Comparison of ENCODE assay signal across 21 cellular contexts in the genomic region with DNA sequence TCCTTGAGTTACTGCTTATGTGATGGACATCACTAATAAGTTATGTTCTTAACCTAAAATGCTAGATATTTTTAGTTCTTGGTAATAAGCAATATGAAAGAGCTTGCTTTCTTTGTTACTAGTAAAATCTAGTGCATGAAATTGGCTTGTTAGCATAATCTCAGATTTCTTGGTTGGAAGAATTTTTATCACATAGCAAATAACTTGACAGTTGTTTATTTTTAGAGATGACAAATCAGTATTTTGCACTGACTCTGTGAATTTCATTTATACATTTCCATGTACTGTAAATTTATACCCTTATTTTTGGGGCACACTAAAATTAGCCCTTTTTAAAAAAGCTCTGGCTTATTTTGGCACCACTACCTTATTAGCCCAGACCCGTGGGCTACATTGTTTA.
"Had no signal": no experiment of that assay in that cellular context is flagged by ENCODE, and none has a peak within 500 bp of the region (broad histone marks: within the 10 kb centered on the region; RNA-seq: fewer than 3 reads in every experiment).

No MANE protein-coding gene starts in this region.

- H3K4me1 Mint-ChIP-seq: neural crest cell had no signal

- H3K36me3 ChIP-seq: pancreas, sigmoid colon, tibial artery had no signal

- H3K27me3 Mint-ChIP-seq: activated CD4-positive, alpha-beta T cell treated with anti-CD3 and anti-CD28 coated beads for 36 hours; activated naive CD8-positive, alpha-beta T cell treated with anti-CD3 and anti-CD28 coated beads for 36 hours had no signal

- H3K4me3 Mint-ChIP-seq: activated CD4-positive, alpha-beta T cell treated with anti-CD3 and anti-CD28 coated beads for 36 hours; activated naive CD8-positive, alpha-beta T cell treated with anti-CD3 and anti-CD28 coated beads for 36 hours; neural crest cell; T-helper 2 cell treated with Interferon-gamma antibody and Interleukin-4, amounts not matched to agents 5 μg/mL and 100 μg/mL, for 36 hours had no signal

- ATAC-seq: activated CD4-positive, alpha-beta T cell treated with anti-CD3 and anti-CD28 coated beads for 36 hours; body of pancreas; esophagus mucosa; left lobe of liver; pancreas had no signal

- H3K27ac Mint-ChIP-seq: activated CD4-positive, alpha-beta T cell treated with anti-CD3 and anti-CD28 coated beads for 36 hours; activated naive CD8-positive, alpha-beta T cell treated with anti-CD3 and anti-CD28 coated beads for 36 hours; T-helper 2 cell treated with Interferon-gamma antibody and Interleukin-4, amounts not matched to agents 5 μg/mL and 100 μg/mL, for 36 hours had no signal

- H3K27ac ChIP-seq: body of pancreas, pancreas, sigmoid colon, spleen had no signal

- H3K4me3 ChIP-seq: body of pancreas, pancreas, sigmoid colon, spleen, tibial artery had no signal

- H3K9me3 ChIP-seq: body of pancreas, pancreas, sigmoid colon, tibial artery had no signal

- H3K4me1 ChIP-seq: body of pancreas had no signal

- H3K27me3 ChIP-seq: body of pancreas, pancreas, sigmoid colon, spleen, tibial artery had no signal

- DNase-seq: activated CD4-positive, alpha-beta T cell treated with anti-CD3 and anti-CD28 coated beads for 36 hours; activated CD4-positive, alpha-beta T cell treated with anti-CD3 and anti-CD28 coated beads, Interleukin-2, amount 50 U/mL, for 48 hours; activated naive CD8-positive, alpha-beta T cell treated with anti-CD3 and anti-CD28 coated beads for 36 hours; activated T-cell treated with anti-CD3 and anti-CD28 coated beads for 4 hours; body of pancreas; cortex of kidney; effector CD4-positive, alpha-beta T cell; hypothalamus; islet precursor cell; mammary epithelial cell; midbrain; pancreas; sigmoid colon; spleen; stimulated activated CD8-positive, alpha-beta memory T cell treated with anti-CD3 and anti-CD28 coated beads, Interleukin-4, amount 100 ng/mL, for 48 hours; stimulated activated naive CD4-positive, alpha-beta T cell treated with Interleukin-2 at 50 U/mL for 16 hours; tibial artery had no signal
